Comparison of ENCODE assay signal across 1 cellular context in genomic region chr16:30053376-30054015, GRCh38.
TF ChIP-seq lines count a peak whose summit lies in the region.

No MANE protein-coding gene starts in this region.

TF ChIP-seq in GM23338, 12 proteins besides CTCF, POLR2A, EP300 and RAD21 (continued from another document):
- TF ChIP-seq, protein P1, sequence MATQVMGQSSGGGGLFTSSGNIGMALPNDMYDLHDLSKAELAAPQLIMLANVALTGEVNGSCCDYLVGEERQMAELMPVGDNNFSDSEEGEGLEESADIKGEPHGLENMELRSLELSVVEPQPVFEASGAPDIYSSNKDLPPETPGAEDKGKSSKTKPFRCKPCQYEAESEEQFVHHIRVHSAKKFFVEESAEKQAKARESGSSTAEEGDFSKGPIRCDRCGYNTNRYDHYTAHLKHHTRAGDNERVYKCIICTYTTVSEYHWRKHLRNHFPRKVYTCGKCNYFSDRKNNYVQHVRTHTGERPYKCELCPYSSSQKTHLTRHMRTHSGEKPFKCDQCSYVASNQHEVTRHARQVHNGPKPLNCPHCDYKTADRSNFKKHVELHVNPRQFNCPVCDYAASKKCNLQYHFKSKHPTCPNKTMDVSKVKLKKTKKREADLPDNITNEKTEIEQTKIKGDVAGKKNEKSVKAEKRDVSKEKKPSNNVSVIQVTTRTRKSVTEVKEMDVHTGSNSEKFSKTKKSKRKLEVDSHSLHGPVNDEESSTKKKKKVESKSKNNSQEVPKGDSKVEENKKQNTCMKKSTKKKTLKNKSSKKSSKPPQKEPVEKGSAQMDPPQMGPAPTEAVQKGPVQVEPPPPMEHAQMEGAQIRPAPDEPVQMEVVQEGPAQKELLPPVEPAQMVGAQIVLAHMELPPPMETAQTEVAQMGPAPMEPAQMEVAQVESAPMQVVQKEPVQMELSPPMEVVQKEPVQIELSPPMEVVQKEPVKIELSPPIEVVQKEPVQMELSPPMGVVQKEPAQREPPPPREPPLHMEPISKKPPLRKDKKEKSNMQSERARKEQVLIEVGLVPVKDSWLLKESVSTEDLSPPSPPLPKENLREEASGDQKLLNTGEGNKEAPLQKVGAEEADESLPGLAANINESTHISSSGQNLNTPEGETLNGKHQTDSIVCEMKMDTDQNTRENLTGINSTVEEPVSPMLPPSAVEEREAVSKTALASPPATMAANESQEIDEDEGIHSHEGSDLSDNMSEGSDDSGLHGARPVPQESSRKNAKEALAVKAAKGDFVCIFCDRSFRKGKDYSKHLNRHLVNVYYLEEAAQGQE (IDR thresholded peaks at IDR 0.05; ENCODE audit: unreplicated experiment), result no peak
- TF ChIP-seq JUNB (IDR thresholded peaks at IDR 0.05; ENCODE audit: unreplicated experiment), result no peak
- no peak for TF ChIP-seq CREB1 (CRISPR knock-in tag; IDR thresholded peaks at IDR 0.05; ENCODE audit: low read depth)
- no peak for TF ChIP-seq POLR2AphosphoS5 (IDR thresholded peaks at IDR 0.05; ENCODE audit: low read depth)
- no peak for TF ChIP-seq ETS1 (IDR thresholded peaks at IDR 0.05)
